Comparison of ENCODE assay signal across 8 cellular contexts in the genomic region with DNA sequence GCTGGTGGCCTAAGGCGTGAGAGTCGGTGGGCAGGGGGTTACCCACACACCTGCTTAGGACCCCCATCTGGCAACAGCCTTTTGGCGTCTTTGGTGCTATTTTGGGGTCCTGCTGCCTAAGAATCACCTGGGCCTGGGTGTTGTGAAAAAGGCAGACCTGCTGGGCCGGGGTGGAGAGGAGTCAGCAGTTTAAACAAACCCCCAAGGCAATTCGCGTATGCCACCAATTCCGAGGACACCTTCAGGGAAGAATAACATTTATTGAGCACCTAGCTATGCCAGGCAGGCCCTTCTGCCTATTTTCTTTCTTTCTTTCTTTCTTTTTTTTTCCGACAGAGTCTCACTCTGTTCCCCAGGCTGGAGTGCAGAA. TPM values are rescaled to one million over a fixed set of nuclear protein-coding genes. Genes with fewer than 3 reads are reported as not detected.
A peak's percentile ranks its signal among the peaks of the same experiment; 100 is the strongest.
DNase-seq lines count a peak whose midpoint lies in the region; ATAC-seq and TF ChIP-seq lines count a peak whose summit lies in the region.

No MANE protein-coding gene starts in this region.

- H2BK12ac ChIP-seq in mesenchymal stem cell (ENCODE audit: low read length in 2 of 2), result peak overlapping the region in 1 of 2 experiments; percentile 81

- DNase-seq in heart left ventricle (no peak), left cardiac atrium (no peak), breast epithelium (ENCODE audit: low spot score in 2 of 2) (peak in 1 of 2 donors; percentile 66), mesenchymal stem cell (no peak), upper lobe of left lung (no peak), HT-29 (ENCODE audit: low spot score) (no peak)

- peak overlapping the region; percentile 75 for H3K9ac ChIP-seq in mesenchymal stem cell (ENCODE audit: low read length)

- peak overlapping the region; percentile 60 to 89 (median 80) for H3K27ac ChIP-seq in heart left ventricle
- H3K27ac ChIP-seq in breast epithelium, result peak overlapping the region; percentile 95 to 97
- H3K27ac ChIP-seq in mesenchymal stem cell (ENCODE audit: low read length, poor library complexity, severe bottlenecking), result no peak overlapping the region
- H3K27ac ChIP-seq in upper lobe of left lung, result peak overlapping the region in 3 of 4 donors; percentile 21 to 53 (median 48)

- peak in 1 of 4 donors; percentile 5 for ATAC-seq in heart left ventricle
- no peak for ATAC-seq in left cardiac atrium
- ATAC-seq in upper lobe of left lung (ENCODE audit: low FRiP score in 2 of 2), result no peak
- ATAC-seq in HG03378 (IDR thresholded peaks at IDR 0.05; ENCODE audit: unreplicated experiment), result no peak
- no peak for ATAC-seq in HG03520 (IDR thresholded peaks at IDR 0.05; ENCODE audit: unreplicated experiment)

- no peaks in the 10 kb centered on the region for H3K79me1 ChIP-seq in mesenchymal stem cell (replicated peaks; ENCODE audit: low read length, poor library complexity, severe bottlenecking)

- H4K91ac ChIP-seq in mesenchymal stem cell (ENCODE audit: low read length), result no peak overlapping the region

- H4K8ac ChIP-seq in mesenchymal stem cell (ENCODE audit: low read length), result peak overlapping the region; percentile 47

- peak overlapping the region in 1 of 2 experiments; percentile 42 for H3K4ac ChIP-seq in mesenchymal stem cell (ENCODE audit: low read depth in 1 of 2, low read length in 2 of 2)

- H2BK5ac ChIP-seq in mesenchymal stem cell (ENCODE audit: low read depth, low read length, poor library complexity, severe bottlenecking), result no peak overlapping the region

- no peak for TF ChIP-seq EP300 in upper lobe of left lung (IDR thresholded peaks at IDR 0.05)

- no peaks in the 10 kb centered on the region for H3K36me3 ChIP-seq in heart left ventricle
- H3K36me3 ChIP-seq in breast epithelium, result no peaks in the 10 kb centered on the region
- no peaks in the 10 kb centered on the region for H3K36me3 ChIP-seq in mesenchymal stem cell (ENCODE audit: control insufficient read depth in 1 of 2, insufficient read depth in 2 of 2, low read depth in 1 of 2, low read length in 2 of 2)
- H3K36me3 ChIP-seq in upper lobe of left lung, result no peaks in the 10 kb centered on the region

- H3K9me3 ChIP-seq in heart left ventricle (no peaks in the 10 kb centered on the region), breast epithelium (no peaks in the 10 kb centered on the region), mesenchymal stem cell (ENCODE audit: control insufficient read depth, low read length) (no peaks in the 10 kb centered on the region), upper lobe of left lung (no peaks in the 10 kb centered on the region)

- H2AK5ac ChIP-seq in mesenchymal stem cell (ENCODE audit: low read length, severe bottlenecking), result no peak overlapping the region

- H2BK15ac ChIP-seq in mesenchymal stem cell (ENCODE audit: low read depth, poor library complexity, severe bottlenecking), result peak overlapping the region; percentile 26

- intact Hi-C loops in heart left ventricle (cut with DNase I) (no loop called here), left cardiac atrium (cut with DNase I) (no loop called here), breast epithelium (cut with DNase I; ENCODE audit: low total_unique reads) (no loop called here)

- peak overlapping the region in 1 of 2 experiments; percentile 61 for H3K14ac ChIP-seq in mesenchymal stem cell (ENCODE audit: low read length in 2 of 2)

- peak overlapping the region in 1 of 2 experiments; percentile 92 for H3K18ac ChIP-seq in mesenchymal stem cell (ENCODE audit: low read depth in 1 of 2, low read length in 2 of 2)

- TF ChIP-seq POLR2A in heart left ventricle (IDR thresholded peaks at IDR 0.05) (no peak), breast epithelium (IDR thresholded peaks at IDR 0.05) (no peak), upper lobe of left lung (IDR thresholded peaks at IDR 0.05) (no peak)

- no peak overlapping the region for H3K23ac ChIP-seq in mesenchymal stem cell (ENCODE audit: low read length in 2 of 2)

- no peak overlapping the region for H3K4me2 ChIP-seq in mesenchymal stem cell (ENCODE audit: low read length, poor library complexity, severe bottlenecking)

- TF ChIP-seq CTCF in heart left ventricle (IDR thresholded peaks at IDR 0.05), result no peak
- no peak for TF ChIP-seq CTCF in breast epithelium (IDR thresholded peaks at IDR 0.05)
- TF ChIP-seq CTCF in upper lobe of left lung (IDR thresholded peaks at IDR 0.05), result no peak

- H2BK120ac ChIP-seq in mesenchymal stem cell (ENCODE audit: low read depth, low read length), result no peak overlapping the region

- 52 to 70% (median 57%) methylated on average over 8 of the region's 8 CpGs for WGBS in heart left ventricle, 4 donors
- 84% methylated on average over 5 of the region's 8 CpGs for WGBS in mesenchymal stem cell
- 58 to 82% methylated on average over 8 of the region's 8 CpGs for whole genome bisulfite sequencing in upper lobe of left lung, 2 donors

- peak overlapping the region; percentile 16 for H2AFZ ChIP-seq in mesenchymal stem cell (ENCODE audit: low read depth, low read length)

- H3K27me3 ChIP-seq in heart left ventricle, result no peaks in the 10 kb centered on the region
- H3K27me3 ChIP-seq in breast epithelium, result no peaks in the 10 kb centered on the region
- H3K27me3 ChIP-seq in mesenchymal stem cell (ENCODE audit: control insufficient read depth in 1 of 2, insufficient read depth in 1 of 2, low read length in 2 of 2), result no peaks in the 10 kb centered on the region
- H3K27me3 ChIP-seq in upper lobe of left lung, result no peaks in the 10 kb centered on the region

- H3K4me3 ChIP-seq in heart left ventricle (no peak overlapping the region), breast epithelium (peak overlapping the region in 1 of 3 donors; percentile 32), mesenchymal stem cell (ENCODE audit: insufficient read depth in 1 of 2, low read depth in 1 of 2, low read length in 2 of 2) (no peak overlapping the region), upper lobe of left lung (no peak overlapping the region)

- peaks cover 13 to 66% (median 49%) of the 10 kb centered on the region in 12 donors for H3K4me1 ChIP-seq in heart left ventricle
- peaks cover 13 to 53% of the 10 kb centered on the region in 2 donors for H3K4me1 ChIP-seq in breast epithelium
- peaks cover 40% of the 10 kb centered on the region for H3K4me1 ChIP-seq in mesenchymal stem cell (ENCODE audit: control insufficient read depth, insufficient read depth, low read depth, low read length)
- peaks cover 23 to 37% (median 25%) of the 10 kb centered on the region in 4 donors for H3K4me1 ChIP-seq in upper lobe of left lung

RNA-seq across cellular contexts. Expression of gene TOB1, which starts 53.9 kb away (rescaled TPM):
- total RNA-seq in heart left ventricle (100 to 1,000 TPM in 4 of 9 donors, 10 to 100 TPM in 5; 38.3 to 136 (median 88.7) TPM), left cardiac atrium (10 to 100 TPM; 57.9 to 63.2 TPM), breast epithelium (100 to 1,000 TPM in 1 of 3 donors, 10 to 100 TPM in 2; 12.6 to 145 (median 54.1) TPM), upper lobe of left lung (10 to 100 TPM; 16.0 to 98.5 (median 53.5) TPM)
- polyA plus RNA-seq in heart left ventricle, result 10 to 100 TPM; 22.2 to 34.2 TPM
- 78.1 TPM for polyA plus RNA-seq in mesenchymal stem cell (2013, experiment 1 of 2)
- polyA plus RNA-seq in mesenchymal stem cell (2013, experiment 2 of 2), result 81.9 TPM
- 33.8 and 43.0 TPM in 2 replicates for total RNA-seq in HT-29 (2014; rRNA removed; shearing (Covaris generic))
